22 cellular contexts compared by ENCODE assay signal in genomic region chr10:11654659-11655058, GRCh38. TPM values are rescaled to one million over a fixed set of nuclear protein-coding genes. Genes with fewer than 3 reads are reported as not detected.
DNase-seq lines count a peak whose midpoint lies in the region; TF ChIP-seq lines count a peak whose summit lies in the region.
"Had no signal": no experiment of that assay in that cellular context is flagged by ENCODE, and none has a peak within 500 bp of the region (broad histone marks: within the 10 kb centered on the region; RNA-seq: fewer than 3 reads in every experiment).

No MANE protein-coding gene starts in this region.

- peaks cover 14% of the 10 kb centered on the region for H3K4me1 ChIP-seq in A673 (ENCODE audit: insufficient read depth, low read length, poor library complexity, severe bottlenecking)
- H3K4me1 ChIP-seq: BLaER1 had no signal

- no peaks in the 10 kb centered on the region for H3K27me3 ChIP-seq in A673 (replicated peaks; ENCODE audit: insufficient read depth, low read depth, low read length, poor library complexity)
- H3K27me3 ChIP-seq: BLaER1 had no signal

- no peak overlapping the region for H3K9ac ChIP-seq in SK-N-MC (ENCODE audit: insufficient read length)
- H3K9ac ChIP-seq: BLaER1 had no signal

- TF ChIP-seq CTCF in A673 (conservative IDR thresholded peaks at IDR 0.05; ENCODE audit: low read depth, low read length), result no peak

- POLR2A ChIA-PET in A673 (lab: Charles Lee; ENCODE audit: low non-redundant PET), result no interaction called here

- no TSS peak for BruUV-seq in A673 (replicated peaks; lab: Mats Ljungman, UMichigan)

- H3K27ac ChIP-seq in A673 (ENCODE audit: low read depth, low read length, poor library complexity, severe bottlenecking) (peak overlapping the region; percentile 52), SK-N-MC (peak overlapping the region; percentile 36; the same call in 1 of the 2 replicates)
- H3K27ac ChIP-seq: BLaER1 had no signal

- in situ Hi-C loops in G401 (cut with HindIII; ENCODE audit: low sequenced_read_pairs), result no loop called here

- no peaks in the 10 kb centered on the region for H3K9me3 ChIP-seq in A673 (ENCODE audit: low read depth, low read length, poor library complexity, severe bottlenecking)
- H3K9me3 ChIP-seq in SK-N-MC (ENCODE audit: low read depth, low read length), result no peaks in the 10 kb centered on the region
- H3K9me3 ChIP-seq: BLaER1 had no signal

- intact Hi-C loops in A673 (cut with micrococcal nuclease; ENCODE audit: unreplicated experiment), result no loop called here

- no peak overlapping the region for H3K4me3 ChIP-seq in A673 (ENCODE audit: low read depth, low read length, poor library complexity, severe bottlenecking)
- no peak overlapping the region for H3K4me3 ChIP-seq in SK-N-MC
- H3K4me3 ChIP-seq: BLaER1, GM12878 had no signal

- no peak for DNase-seq in A673 (ENCODE audit: low spot score)
- peak; percentile 90 for DNase-seq in G401 (ENCODE audit: low spot score)
- no peak for DNase-seq in SK-N-MC (ENCODE audit: low read depth, low spot score)
- DNase-seq in mesenteric fat pad (ENCODE audit: low spot score), result peak; percentile 62
- no peak for DNase-seq in nucleus accumbens (lab: John Stamatoyannopoulos, UW)
- no peak for DNase-seq in medulla oblongata (ENCODE audit: extremely low spot score)
- DNase-seq in DMS 273 (lab: John Stamatoyannopoulos, UW; ENCODE audit: unreplicated experiment), result no peak
- DNase-seq: ACHN; CD4-positive, alpha-beta T cell; COR-L47; DMS 273 treated with DMSO at 0.1 percent for 48 hours; DMS79 treated with DMSO at 0.1 percent for 48 hours; IMR-90; Karpas-422; MV-4-11; NCI-H1105 treated with DMSO at 0.1 percent for 48 hours; NCI-H2081; NCI-H2171 treated with DMSO at 0.1 percent for 48 hours; NCI-H510A; NCI-H748 treated with DMSO at 0.1 percent for 48 hours had no signal

- H3K36me3 ChIP-seq in A673 (ENCODE audit: insufficient read depth, low read length, poor library complexity, severe bottlenecking), result no peaks in the 10 kb centered on the region
- no peaks in the 10 kb centered on the region for H3K36me3 ChIP-seq in SK-N-MC (ENCODE audit: insufficient read depth, low read length)
- H3K36me3 ChIP-seq: BLaER1 had no signal

- CTCF ChIA-PET in A673 (lab: Charles Lee), result no interaction called here

RNA-seq across cellular contexts. Expression of gene USP6NL, which starts 43.2 kb away (rescaled TPM):
- total RNA-seq in A673 (2021), result 38.7 and 40.0 TPM in 2 replicates
- 7.8 and 9.3 TPM in 2 replicates for total RNA-seq in G401 (2014; rRNA removed; shearing (Covaris generic))
- total RNA-seq in mesenteric fat pad, result 18.6 TPM

Comparison
In these comparisons a context has a peak if more than half of its experiments do, and no peak if none do; other contexts are left out.
1. DNase-seq: peak in G401 (single experiment) and mesenteric fat pad (single experiment); none in A673 (single experiment), SK-N-MC (single experiment), nucleus accumbens (0 of 56), medulla oblongata (single experiment) and DMS 273 (single experiment).